Comparison of ENCODE assay signal across 1 cellular context in genomic region chr2:25982273-25982967, GRCh38.
TF ChIP-seq lines count a peak whose summit lies in the region.

KIF3C (minus strand) TSS chr2:25982497; CDS start chr2:25981917, 580 bp downstream.

TF ChIP-seq in HepG2, 621 proteins besides CTCF, POLR2A, EP300 and RAD21 (continued from another document and continues in another):
- TF ChIP-seq, protein P1, sequence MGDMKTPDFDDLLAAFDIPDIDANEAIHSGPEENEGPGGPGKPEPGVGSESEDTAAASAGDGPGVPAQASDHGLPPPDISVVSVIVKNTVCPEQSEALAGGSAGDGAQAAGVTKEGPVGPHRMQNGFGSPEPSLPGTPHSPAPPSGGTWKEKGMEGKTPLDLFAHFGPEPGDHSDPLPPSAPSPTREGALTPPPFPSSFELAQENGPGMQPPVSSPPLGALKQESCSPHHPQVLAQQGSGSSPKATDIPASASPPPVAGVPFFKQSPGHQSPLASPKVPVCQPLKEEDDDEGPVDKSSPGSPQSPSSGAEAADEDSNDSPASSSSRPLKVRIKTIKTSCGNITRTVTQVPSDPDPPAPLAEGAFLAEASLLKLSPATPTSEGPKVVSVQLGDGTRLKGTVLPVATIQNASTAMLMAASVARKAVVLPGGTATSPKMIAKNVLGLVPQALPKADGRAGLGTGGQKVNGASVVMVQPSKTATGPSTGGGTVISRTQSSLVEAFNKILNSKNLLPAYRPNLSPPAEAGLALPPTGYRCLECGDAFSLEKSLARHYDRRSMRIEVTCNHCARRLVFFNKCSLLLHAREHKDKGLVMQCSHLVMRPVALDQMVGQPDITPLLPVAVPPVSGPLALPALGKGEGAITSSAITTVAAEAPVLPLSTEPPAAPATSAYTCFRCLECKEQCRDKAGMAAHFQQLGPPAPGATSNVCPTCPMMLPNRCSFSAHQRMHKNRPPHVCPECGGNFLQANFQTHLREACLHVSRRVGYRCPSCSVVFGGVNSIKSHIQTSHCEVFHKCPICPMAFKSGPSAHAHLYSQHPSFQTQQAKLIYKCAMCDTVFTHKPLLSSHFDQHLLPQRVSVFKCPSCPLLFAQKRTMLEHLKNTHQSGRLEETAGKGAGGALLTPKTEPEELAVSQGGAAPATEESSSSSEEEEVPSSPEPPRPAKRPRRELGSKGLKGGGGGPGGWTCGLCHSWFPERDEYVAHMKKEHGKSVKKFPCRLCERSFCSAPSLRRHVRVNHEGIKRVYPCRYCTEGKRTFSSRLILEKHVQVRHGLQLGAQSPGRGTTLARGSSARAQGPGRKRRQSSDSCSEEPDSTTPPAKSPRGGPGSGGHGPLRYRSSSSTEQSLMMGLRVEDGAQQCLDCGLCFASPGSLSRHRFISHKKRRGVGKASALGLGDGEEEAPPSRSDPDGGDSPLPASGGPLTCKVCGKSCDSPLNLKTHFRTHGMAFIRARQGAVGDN (CRISPR knock-in tag; IDR thresholded peaks at IDR 0.05): peak; percentile 39
- TF ChIP-seq ZFP36 (IDR thresholded peaks at IDR 0.05; ENCODE audit: borderline replicate concordance, low read depth, low read length, partially characterized antibody) (no peak), ZNF784 (CRISPR knock-in tag; IDR thresholded peaks at IDR 0.05; ENCODE audit: borderline replicate concordance) (no peak), ETS1 (CRISPR knock-in tag; IDR thresholded peaks at IDR 0.05) (no peak), ZNF878 (CRISPR knock-in tag; IDR thresholded peaks at IDR 0.05) (no peak), MED1 (CRISPR knock-in tag; IDR thresholded peaks at IDR 0.05) (no peak; the same call in 1 of the 2 replicates), SYNCRIP (IDR thresholded peaks at IDR 0.05; ENCODE audit: insufficient read depth, low read depth, low read length) (no peak), ZNF510 (CRISPR knock-in tag; IDR thresholded peaks at IDR 0.05; ENCODE audit: low read depth) (peak; percentile 50; the same call in 1 of the 2 replicates), FOXJ3 (CRISPR knock-in tag; IDR thresholded peaks at IDR 0.05; ENCODE audit: borderline replicate concordance) (no peak), ATAD3A (CRISPR knock-in tag; IDR thresholded peaks at IDR 0.05) (0 out of 2 replicates have a peak, but pooled peaks have one; percentile 42), YEATS2 (CRISPR knock-in tag; IDR thresholded peaks at IDR 0.05; ENCODE audit: borderline replicate concordance) (no peak), ZNF652 (CRISPR knock-in tag; IDR thresholded peaks at IDR 0.05; ENCODE audit: borderline replicate concordance, low read depth) (no peak), RXRA (CRISPR knock-in tag; IDR thresholded peaks at IDR 0.05) (no peak), ZNF891 (CRISPR knock-in tag; IDR thresholded peaks at IDR 0.05) (peak; percentile 52; the same call in 1 of the 2 replicates), ZNF354B (CRISPR knock-in tag; IDR thresholded peaks at IDR 0.05) (no peak), ZNF720 (CRISPR knock-in tag; IDR thresholded peaks at IDR 0.05) (no peak), JDP2 (CRISPR knock-in tag; IDR thresholded peaks at IDR 0.05; ENCODE audit: borderline replicate concordance) (no peak), ZBTB10 (CRISPR knock-in tag; IDR thresholded peaks at IDR 0.05; ENCODE audit: borderline replicate concordance) (peak; percentile 65; the same call in 1 of the 2 replicates), KAT2B (IDR thresholded peaks at IDR 0.05; ENCODE audit: borderline replicate concordance, low read depth, low read length) (no peak), FUBP1 (CRISPR knock-in tag; IDR thresholded peaks at IDR 0.05; ENCODE audit: borderline replicate concordance) (no peak), EZH2 (conservative IDR thresholded peaks at IDR 0.05; ENCODE audit: low read depth, low read length) (no peak), KLF12 (CRISPR knock-in tag; IDR thresholded peaks at IDR 0.05; ENCODE audit: borderline replicate concordance) (peak; percentile 37; the same call in 1 of the 2 replicates), JUNB (CRISPR knock-in tag; IDR thresholded peaks at IDR 0.05; ENCODE audit: borderline replicate concordance) (no peak), SMAD3 (CRISPR knock-in tag; IDR thresholded peaks at IDR 0.05) (no peak), GABPA (IDR thresholded peaks at IDR 0.05; ENCODE audit: low read depth, low read length) (no peak), GABPA (CRISPR knock-in tag; IDR thresholded peaks at IDR 0.05; ENCODE audit: low read depth) (peak; percentile 56), NFKBIZ (CRISPR knock-in tag; IDR thresholded peaks at IDR 0.05) (no peak), XRCC5 (optimal IDR thresholded peaks at IDR 0.05; ENCODE audit: low read length) (no peak), ARNT (IDR thresholded peaks at IDR 0.05) (no peak), FLYWCH1 (CRISPR knock-in tag; IDR thresholded peaks at IDR 0.05) (no peak), TEAD2 (CRISPR knock-in tag; IDR thresholded peaks at IDR 0.05) (no peak), NR2F1 (CRISPR knock-in tag; IDR thresholded peaks at IDR 0.05) (no peak), KDM4B (CRISPR knock-in tag; IDR thresholded peaks at IDR 0.05) (no peak), MTF1 (CRISPR knock-in tag; IDR thresholded peaks at IDR 0.05) (no peak), FOXK2 (IDR thresholded peaks at IDR 0.05) (no peak), ZNF253 (CRISPR knock-in tag; IDR thresholded peaks at IDR 0.05; ENCODE audit: borderline replicate concordance) (no peak), RBAK (CRISPR knock-in tag; IDR thresholded peaks at IDR 0.05) (no peak), ZBTB4 (CRISPR knock-in tag; IDR thresholded peaks at IDR 0.05; ENCODE audit: borderline replicate concordance) (no peak)
- TF ChIP-seq, protein P2, sequence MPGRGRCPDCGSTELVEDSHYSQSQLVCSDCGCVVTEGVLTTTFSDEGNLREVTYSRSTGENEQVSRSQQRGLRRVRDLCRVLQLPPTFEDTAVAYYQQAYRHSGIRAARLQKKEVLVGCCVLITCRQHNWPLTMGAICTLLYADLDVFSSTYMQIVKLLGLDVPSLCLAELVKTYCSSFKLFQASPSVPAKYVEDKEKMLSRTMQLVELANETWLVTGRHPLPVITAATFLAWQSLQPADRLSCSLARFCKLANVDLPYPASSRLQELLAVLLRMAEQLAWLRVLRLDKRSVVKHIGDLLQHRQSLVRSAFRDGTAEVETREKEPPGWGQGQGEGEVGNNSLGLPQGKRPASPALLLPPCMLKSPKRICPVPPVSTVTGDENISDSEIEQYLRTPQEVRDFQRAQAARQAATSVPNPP (CRISPR knock-in tag; IDR thresholded peaks at IDR 0.05): no peak
- TF ChIP-seq, protein P3, sequence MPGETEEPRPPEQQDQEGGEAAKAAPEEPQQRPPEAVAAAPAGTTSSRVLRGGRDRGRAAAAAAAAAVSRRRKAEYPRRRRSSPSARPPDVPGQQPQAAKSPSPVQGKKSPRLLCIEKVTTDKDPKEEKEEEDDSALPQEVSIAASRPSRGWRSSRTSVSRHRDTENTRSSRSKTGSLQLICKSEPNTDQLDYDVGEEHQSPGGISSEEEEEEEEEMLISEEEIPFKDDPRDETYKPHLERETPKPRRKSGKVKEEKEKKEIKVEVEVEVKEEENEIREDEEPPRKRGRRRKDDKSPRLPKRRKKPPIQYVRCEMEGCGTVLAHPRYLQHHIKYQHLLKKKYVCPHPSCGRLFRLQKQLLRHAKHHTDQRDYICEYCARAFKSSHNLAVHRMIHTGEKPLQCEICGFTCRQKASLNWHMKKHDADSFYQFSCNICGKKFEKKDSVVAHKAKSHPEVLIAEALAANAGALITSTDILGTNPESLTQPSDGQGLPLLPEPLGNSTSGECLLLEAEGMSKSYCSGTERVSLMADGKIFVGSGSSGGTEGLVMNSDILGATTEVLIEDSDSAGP (CRISPR knock-in tag; IDR thresholded peaks at IDR 0.05; ENCODE audit: borderline replicate concordance): no peak; the same call in 1 of the 2 replicates
- TF ChIP-seq, protein P4, sequence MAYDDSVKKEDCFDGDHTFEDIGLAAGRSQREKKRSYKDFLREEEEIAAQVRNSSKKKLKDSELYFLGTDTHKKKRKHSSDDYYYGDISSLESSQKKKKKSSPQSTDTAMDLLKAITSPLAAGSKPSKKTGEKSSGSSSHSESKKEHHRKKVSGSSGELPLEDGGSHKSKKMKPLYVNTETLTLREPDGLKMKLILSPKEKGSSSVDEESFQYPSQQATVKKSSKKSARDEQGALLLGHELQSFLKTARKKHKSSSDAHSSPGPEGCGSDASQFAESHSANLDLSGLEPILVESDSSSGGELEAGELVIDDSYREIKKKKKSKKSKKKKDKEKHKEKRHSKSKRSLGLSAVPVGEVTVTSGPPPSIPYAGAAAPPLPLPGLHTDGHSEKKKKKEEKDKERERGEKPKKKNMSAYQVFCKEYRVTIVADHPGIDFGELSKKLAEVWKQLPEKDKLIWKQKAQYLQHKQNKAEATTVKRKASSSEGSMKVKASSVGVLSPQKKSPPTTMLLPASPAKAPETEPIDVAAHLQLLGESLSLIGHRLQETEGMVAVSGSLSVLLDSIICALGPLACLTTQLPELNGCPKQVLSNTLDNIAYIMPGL (CRISPR knock-in tag; IDR thresholded peaks at IDR 0.05; ENCODE audit: borderline replicate concordance in 1 of 2, low read depth in 1 of 2): peak; percentile 11 to 43; a peak in 2 of 4 replicates
